ENCODE assay signal across 8 cellular contexts in the genomic region with DNA sequence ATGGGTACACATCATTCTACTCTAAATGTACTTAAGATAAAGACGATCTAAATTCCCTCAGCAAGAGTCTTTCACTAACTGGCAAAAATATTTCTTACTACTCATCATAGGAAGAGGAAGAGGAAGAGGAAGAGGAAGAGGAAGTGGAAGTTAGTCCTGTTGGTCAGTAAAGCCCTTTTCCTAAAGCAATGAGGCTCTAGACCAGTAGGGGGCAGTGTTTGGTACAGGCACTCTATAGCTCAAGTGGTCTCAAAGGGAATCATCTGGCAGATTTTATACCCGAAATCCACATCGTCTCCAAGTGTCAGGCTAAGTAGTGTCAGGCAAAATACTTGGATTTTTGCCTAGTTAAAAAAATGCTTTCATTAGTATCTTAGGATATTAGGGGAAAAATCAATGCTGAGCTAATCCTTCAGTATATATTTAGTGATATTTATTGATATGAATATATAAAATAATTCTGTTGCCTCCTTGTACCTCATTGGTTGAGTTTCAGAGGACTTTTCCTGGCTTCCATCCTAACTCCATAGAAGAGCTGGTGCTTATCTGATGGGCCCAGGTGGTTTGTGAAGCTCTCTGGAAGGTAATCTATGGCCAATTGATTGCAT. TPM values are rescaled to one million over a fixed set of nuclear protein-coding genes. Genes with fewer than 3 reads are reported as not detected.
DNase-seq lines count a peak whose midpoint lies in the region; ATAC-seq and TF ChIP-seq lines count a peak whose summit lies in the region.

No MANE protein-coding gene starts in this region.

- H3K4me1 Mint-ChIP-seq in activated CD4-positive, alpha-beta memory T cell treated with anti-CD3 and anti-CD28 coated beads for 36 hours (ENCODE audit: low read depth), result no peaks in the 10 kb centered on the region
- H3K4me1 Mint-ChIP-seq in activated CD4-positive, alpha-beta memory T cell treated with anti-CD3 and anti-CD28 coated beads, Interleukin-2, amount 10 ng/mL, durations not matched to agents 7 days and 5 days, result no peaks in the 10 kb centered on the region
- no peaks in the 10 kb centered on the region for H3K4me1 Mint-ChIP-seq in activated naive CD4-positive, alpha-beta T cell treated with anti-CD3 and anti-CD28 coated beads, Interleukin-2, amount 10 ng/mL, durations not matched to agents 7 days and 5 days

- no peak overlapping the region for H3K4me3 Mint-ChIP-seq in activated CD4-positive, alpha-beta memory T cell treated with anti-CD3 and anti-CD28 coated beads for 36 hours
- no peak overlapping the region for H3K4me3 Mint-ChIP-seq in activated CD4-positive, alpha-beta memory T cell treated with anti-CD3 and anti-CD28 coated beads, Interleukin-2, amount 10 ng/mL, durations not matched to agents 7 days and 5 days
- no peak overlapping the region for H3K4me3 Mint-ChIP-seq in activated naive CD4-positive, alpha-beta T cell treated with anti-CD3 and anti-CD28 coated beads, Interleukin-2, amount 10 ng/mL, durations not matched to agents 7 days and 5 days

- intact Hi-C loops in activated CD4-positive, alpha-beta memory T cell treated with anti-CD3 and anti-CD28 coated beads for 36 hours (cut with micrococcal nuclease), result loop anchor here (2.0 to 10.0 kb wide), 3 partner anchors 95 to 793 kb away; no protein-coding TSS in a partner anchor

- no peak overlapping the region for H3K4me3 ChIP-seq in choroid plexus epithelial cell (ENCODE audit: low read depth, low read length)

- ATAC-seq in GM18511 (IDR thresholded peaks at IDR 0.05; ENCODE audit: unreplicated experiment), result no peak
- ATAC-seq in GM19452 (IDR thresholded peaks at IDR 0.05; ENCODE audit: unreplicated experiment), result no peak

- H3K36me3 Mint-ChIP-seq in activated CD4-positive, alpha-beta memory T cell treated with anti-CD3 and anti-CD28 coated beads for 36 hours, result no peaks in the 10 kb centered on the region
- no peaks in the 10 kb centered on the region for H3K36me3 Mint-ChIP-seq in activated CD4-positive, alpha-beta memory T cell treated with anti-CD3 and anti-CD28 coated beads, Interleukin-2, amount 10 ng/mL, durations not matched to agents 7 days and 5 days (ENCODE audit: low read depth)
- no peaks in the 10 kb centered on the region for H3K36me3 Mint-ChIP-seq in activated naive CD4-positive, alpha-beta T cell treated with anti-CD3 and anti-CD28 coated beads, Interleukin-2, amount 10 ng/mL, durations not matched to agents 7 days and 5 days

- CTCF ChIA-PET in activated CD4-positive, alpha-beta memory T cell treated with anti-CD3 and anti-CD28 coated beads for 36 hours (lab: Charles Lee), result interaction anchor here (0.9 to 2.0 kb wide), 4 partner anchors 11 to 107 kb away, joined by 3 to 8 read pairs (median 4); no protein-coding TSS in a partner anchor
- CTCF ChIA-PET in activated CD4-positive, alpha-beta memory T cell treated with anti-CD3 and anti-CD28 coated beads, Interleukin-2, amount 10 ng/mL, durations not matched to agents 7 days and 5 days (lab: Charles Lee), result interaction anchor here (0.7 kb wide), 1 partner anchor 66 kb away, joined by 3 read pairs; no protein-coding TSS in a partner anchor
- CTCF ChIA-PET in activated naive CD4-positive, alpha-beta T cell treated with anti-CD3 and anti-CD28 coated beads, Interleukin-2, amount 10 ng/mL, durations not matched to agents 7 days and 5 days (lab: Charles Lee), result interaction anchor here (0.7 to 1.8 kb wide), 9 partner anchors 14 to 451 kb away, joined by 3 to 7 read pairs (median 3); no protein-coding TSS in a partner anchor

- H3K27me3 Mint-ChIP-seq in activated CD4-positive, alpha-beta memory T cell treated with anti-CD3 and anti-CD28 coated beads for 36 hours, result peaks cover 11% of the 10 kb centered on the region
- H3K27me3 Mint-ChIP-seq in activated CD4-positive, alpha-beta memory T cell treated with anti-CD3 and anti-CD28 coated beads, Interleukin-2, amount 10 ng/mL, durations not matched to agents 7 days and 5 days, result no peaks in the 10 kb centered on the region
- H3K27me3 Mint-ChIP-seq in activated naive CD4-positive, alpha-beta T cell treated with anti-CD3 and anti-CD28 coated beads, Interleukin-2, amount 10 ng/mL, durations not matched to agents 7 days and 5 days, result no peaks in the 10 kb centered on the region

- POLR2A ChIA-PET in activated CD4-positive, alpha-beta memory T cell treated with anti-CD3 and anti-CD28 coated beads for 36 hours (lab: Charles Lee), result no interaction called here
- POLR2A ChIA-PET in activated CD4-positive, alpha-beta memory T cell treated with anti-CD3 and anti-CD28 coated beads, Interleukin-2, amount 10 ng/mL, durations not matched to agents 7 days and 5 days (lab: Charles Lee), result no interaction called here

- H3K9me3 Mint-ChIP-seq in activated CD4-positive, alpha-beta memory T cell treated with anti-CD3 and anti-CD28 coated beads for 36 hours, result no peaks in the 10 kb centered on the region
- no peaks in the 10 kb centered on the region for H3K9me3 Mint-ChIP-seq in activated CD4-positive, alpha-beta memory T cell treated with anti-CD3 and anti-CD28 coated beads, Interleukin-2, amount 10 ng/mL, durations not matched to agents 7 days and 5 days
- no peaks in the 10 kb centered on the region for H3K9me3 Mint-ChIP-seq in activated naive CD4-positive, alpha-beta T cell treated with anti-CD3 and anti-CD28 coated beads, Interleukin-2, amount 10 ng/mL, durations not matched to agents 7 days and 5 days

- no peak overlapping the region for H3K27ac Mint-ChIP-seq in activated CD4-positive, alpha-beta memory T cell treated with anti-CD3 and anti-CD28 coated beads for 36 hours
- H3K27ac Mint-ChIP-seq in activated CD4-positive, alpha-beta memory T cell treated with anti-CD3 and anti-CD28 coated beads, Interleukin-2, amount 10 ng/mL, durations not matched to agents 7 days and 5 days, result no peak overlapping the region
- H3K27ac Mint-ChIP-seq in activated naive CD4-positive, alpha-beta T cell treated with anti-CD3 and anti-CD28 coated beads, Interleukin-2, amount 10 ng/mL, durations not matched to agents 7 days and 5 days, result no peak overlapping the region

- TF ChIP-seq CTCF in choroid plexus epithelial cell (conservative IDR thresholded peaks at IDR 0.05; ENCODE audit: low read depth, low read length), result peak; percentile 84

- peak; percentile 11 for DNase-seq in activated CD4-positive, alpha-beta memory T cell treated with anti-CD3 and anti-CD28 coated beads for 36 hours
- DNase-seq in activated CD4-positive, alpha-beta memory T cell treated with anti-CD3 and anti-CD28 coated beads, Interleukin-2, amount 10 ng/mL, durations not matched to agents 7 days and 5 days, result no peak
- DNase-seq in NCI-H187 treated with DMSO at 0.1 percent for 48 hours (lab: John Stamatoyannopoulos, UW) (peak; percentile 78), choroid plexus epithelial cell (ENCODE audit: low read depth) (peak; percentile 79), mucosa of gallbladder (ENCODE audit: low spot score) (peak; percentile 31)
- no peak for DNase-seq in activated naive CD4-positive, alpha-beta T cell treated with anti-CD3 and anti-CD28 coated beads, Interleukin-2, amount 10 ng/mL, durations not matched to agents 7 days and 5 days

RNA-seq across cellular contexts. Expression of a gene that starts 7.7 kb away (rescaled TPM):
- not detected for total RNA-seq in activated CD4-positive, alpha-beta memory T cell treated with anti-CD3 and anti-CD28 coated beads for 36 hours
- total RNA-seq in activated CD4-positive, alpha-beta memory T cell treated with anti-CD3 and anti-CD28 coated beads, Interleukin-2, amount 10 ng/mL, durations not matched to agents 7 days and 5 days, result not detected
- total RNA-seq in mucosa of gallbladder, result 0.75 TPM

Comparison
In these comparisons a context has a peak if more than half of its experiments do, and no peak if none do; other contexts are left out.
1. DNase-seq: peak in activated CD4-positive, alpha-beta memory T cell treated with anti-CD3 and anti-CD28 coated beads for 36 hours (single experiment), NCI-H187 treated with DMSO at 0.1 percent for 48 hours (single experiment), choroid plexus epithelial cell (single experiment) and mucosa of gallbladder (single experiment); none in activated CD4-positive, alpha-beta memory T cell treated with anti-CD3 and anti-CD28 coated beads, Interleukin-2, amount 10 ng/mL, durations not matched to agents 7 days and 5 days (single experiment) and activated naive CD4-positive, alpha-beta T cell treated with anti-CD3 and anti-CD28 coated beads, Interleukin-2, amount 10 ng/mL, durations not matched to agents 7 days and 5 days (single experiment).